Comparison of ENCODE assay signal across 10 cellular contexts in genomic region chr3:52221563-52222318, GRCh38. TPM values are rescaled to one million over a fixed set of nuclear protein-coding genes. Genes with fewer than 3 reads are reported as not detected.
DNase-seq lines count a peak whose midpoint lies in the region; ATAC-seq lines count a peak whose summit lies in the region.
"Had no signal": no experiment of that assay in that cellular context is flagged by ENCODE, and none has a peak within 500 bp of the region (broad histone marks: within the 10 kb centered on the region; RNA-seq: fewer than 3 reads in every experiment).

No MANE protein-coding gene starts in this region.

- no peak overlapping the region for H3K4me3 ChIP-seq in thymus (ENCODE audit: low read length)
- no peak overlapping the region for H3K4me3 ChIP-seq in SJCRH30
- H3K4me3 ChIP-seq: lung had no signal

- no peaks in the 10 kb centered on the region for H3K27me3 Mint-ChIP-seq in activated CD8-positive, alpha-beta T cell treated with anti-CD3 and anti-CD28 coated beads, Interleukin-2, amount 10 ng/mL, durations not matched to agents 7 days and 5 days (ENCODE audit: low read depth)

- peaks cover 98% of the 10 kb centered on the region for H3K4me1 Mint-ChIP-seq in activated CD8-positive, alpha-beta T cell treated with anti-CD3 and anti-CD28 coated beads, Interleukin-2, amount 10 ng/mL, durations not matched to agents 7 days and 5 days (ENCODE audit: low read depth)

- no peaks in the 10 kb centered on the region for H3K9me3 ChIP-seq in thymus (ENCODE audit: control insufficient read depth)
- no peaks in the 10 kb centered on the region for H3K9me3 ChIP-seq in SJCRH30 (replicated peaks)

- peak overlapping the region; percentile 81 for H3K4me3 Mint-ChIP-seq in activated CD8-positive, alpha-beta T cell treated with anti-CD3 and anti-CD28 coated beads, Interleukin-2, amount 10 ng/mL, durations not matched to agents 7 days and 5 days

- peaks cover 30% of the 10 kb centered on the region for H3K36me3 Mint-ChIP-seq in activated CD8-positive, alpha-beta T cell treated with anti-CD3 and anti-CD28 coated beads, Interleukin-2, amount 10 ng/mL, durations not matched to agents 7 days and 5 days (ENCODE audit: low read depth)

- 85% methylated on average over 34 of the region's 34 CpGs for WGBS in thymus

- H3K27ac ChIP-seq in thymus (ENCODE audit: low read depth) (peak overlapping the region; percentile 77), SJCRH30 (no peak overlapping the region)

- H3K36me3 ChIP-seq in thymus (ENCODE audit: control insufficient read depth, insufficient read depth) (peaks cover 14% of the 10 kb centered on the region), SJCRH30 (no peaks in the 10 kb centered on the region)

- H3K9me3 Mint-ChIP-seq in activated CD8-positive, alpha-beta T cell treated with anti-CD3 and anti-CD28 coated beads, Interleukin-2, amount 10 ng/mL, durations not matched to agents 7 days and 5 days (ENCODE audit: insufficient read depth), result no peaks in the 10 kb centered on the region

- POLR2A ChIA-PET in activated CD8-positive, alpha-beta T cell treated with anti-CD3 and anti-CD28 coated beads, Interleukin-2, amount 10 ng/mL, durations not matched to agents 7 days and 5 days (lab: Charles Lee), result interaction anchor here (0.6 to 7.9 kb wide), 10 partner anchors 10 to 226 kb away, joined by 3 to 53 read pairs (median 6); partner anchors contain the start of genes RPL29, TWF2 and WDR82

- peak overlapping the region; percentile 96 for H3K27ac Mint-ChIP-seq in activated CD8-positive, alpha-beta T cell treated with anti-CD3 and anti-CD28 coated beads, Interleukin-2, amount 10 ng/mL, durations not matched to agents 7 days and 5 days

- CTCF ChIA-PET in activated CD8-positive, alpha-beta T cell treated with anti-CD3 and anti-CD28 coated beads, Interleukin-2, amount 10 ng/mL, durations not matched to agents 7 days and 5 days (lab: Charles Lee), result interaction anchor here (0.7 to 9.7 kb wide), 22 partner anchors 11 to 420 kb away, joined by 3 to 176 read pairs (median 8); partner anchors contain the start of genes ALAS1, GLYCTK, PPM1M and TWF2

- ATAC-seq in left cardiac atrium (no peak), GM21825 (IDR thresholded peaks at IDR 0.05; ENCODE audit: unreplicated experiment) (no peak), GM21390 (IDR thresholded peaks at IDR 0.05; ENCODE audit: unreplicated experiment) (no peak)
- ATAC-seq in activated CD8-positive, alpha-beta T cell treated with anti-CD3 and anti-CD28 coated beads, Interleukin-2, amount 10 ng/mL, durations not matched to agents 7 days and 5 days, result peak; percentile 61

- peaks cover 71% of the 10 kb centered on the region for H3K4me1 ChIP-seq in thymus (ENCODE audit: control insufficient read depth, insufficient read depth, low read length)
- peaks cover 15% of the 10 kb centered on the region for H3K4me1 ChIP-seq in SJCRH30

- no peaks in the 10 kb centered on the region for H3K27me3 ChIP-seq in thymus (ENCODE audit: control insufficient read depth, insufficient read depth)
- H3K27me3 ChIP-seq in SJCRH30, result no peaks in the 10 kb centered on the region

- DNase-seq in left cardiac atrium, result peak; percentile 59
- DNase-seq in cardiac septum (ENCODE audit: low spot score), result no peak
- DNase-seq in activated CD8-positive, alpha-beta T cell treated with anti-CD3 and anti-CD28 coated beads, Interleukin-2, amount 10 ng/mL, durations not matched to agents 7 days and 5 days, result peak; percentile 85
- DNase-seq in effector CD4-positive, alpha-beta T cell, result peak; percentile 56
- no peak for DNase-seq in SJCRH30
- DNase-seq: NCI-H526 had no signal

- intact Hi-C loops in left cardiac atrium (cut with DNase I), result loop anchor here (5.0 kb wide), 2 partner anchors 121 to 126 kb away; no protein-coding TSS in a partner anchor
- intact Hi-C loops in cardiac septum (cut with DNase I), result no loop called here

RNA-seq across cellular contexts. Expression of gene TLR9, which starts 3.7 kb away (rescaled TPM):
- under 1 TPM in 1 of 2 donors, not detected in 1; 0.29 TPM for total RNA-seq in left cardiac atrium
- total RNA-seq in cardiac septum, result 0.16 TPM
- total RNA-seq in activated CD8-positive, alpha-beta T cell treated with anti-CD3 and anti-CD28 coated beads, Interleukin-2, amount 10 ng/mL, durations not matched to agents 7 days and 5 days, result under 1 TPM; 0.52 to 0.79 TPM
- 0.59 TPM for polyA plus RNA-seq in thymus
- total RNA-seq in SJCRH30 (2014; rRNA removed; shearing (Covaris generic)), result not detected in 2 replicates

RNA-seq across cellular contexts. Expression of gene TWF2, which starts 17.2 kb away (rescaled TPM):
- 10 to 100 TPM; 45.9 to 51.7 TPM for total RNA-seq in left cardiac atrium
- total RNA-seq in cardiac septum, result 69.5 TPM
- 100 to 1,000 TPM; 154 to 162 TPM for total RNA-seq in activated CD8-positive, alpha-beta T cell treated with anti-CD3 and anti-CD28 coated beads, Interleukin-2, amount 10 ng/mL, durations not matched to agents 7 days and 5 days
- polyA plus RNA-seq in thymus, result 62.6 TPM
- total RNA-seq in SJCRH30 (2014; rRNA removed; shearing (Covaris generic)), result 32.3 and 32.7 TPM in 2 replicates

RNA-seq across cellular contexts. Expression of gene ALAS1, which starts 23.8 kb away (rescaled TPM):
- total RNA-seq in left cardiac atrium, result 100 to 1,000 TPM; 133 to 147 TPM
- 154 TPM for total RNA-seq in cardiac septum
- total RNA-seq in activated CD8-positive, alpha-beta T cell treated with anti-CD3 and anti-CD28 coated beads, Interleukin-2, amount 10 ng/mL, durations not matched to agents 7 days and 5 days, result 10 to 100 TPM; 57.7 to 60.8 TPM
- 22.8 TPM for polyA plus RNA-seq in thymus
- 46.8 and 50.3 TPM in 2 replicates for total RNA-seq in SJCRH30 (2014; rRNA removed; shearing (Covaris generic))

RNA-seq across cellular contexts. Expression of gene PPM1M, which starts 23.8 kb away (rescaled TPM):
- total RNA-seq in left cardiac atrium (10 to 100 TPM; 11.8 to 17.4 TPM), cardiac septum (8.9 TPM)
- 10 to 100 TPM; 90.7 to 91.9 TPM for total RNA-seq in activated CD8-positive, alpha-beta T cell treated with anti-CD3 and anti-CD28 coated beads, Interleukin-2, amount 10 ng/mL, durations not matched to agents 7 days and 5 days
- 65.0 TPM for polyA plus RNA-seq in thymus
- total RNA-seq in SJCRH30 (2014; rRNA removed; shearing (Covaris generic)), result 6.1 and 7.6 TPM in 2 replicates

RNA-seq across cellular contexts. Expression of gene WDR82, which starts 56.7 kb away (rescaled TPM):
- 10 to 100 TPM; 57.6 to 65.5 TPM for total RNA-seq in left cardiac atrium
- 69.7 TPM for total RNA-seq in cardiac septum
- total RNA-seq in activated CD8-positive, alpha-beta T cell treated with anti-CD3 and anti-CD28 coated beads, Interleukin-2, amount 10 ng/mL, durations not matched to agents 7 days and 5 days, result 100 to 1,000 TPM; 131 TPM
- 47.4 TPM for polyA plus RNA-seq in thymus
- total RNA-seq in SJCRH30 (2014; rRNA removed; shearing (Covaris generic)), result 93.9 and 97.1 TPM in 2 replicates

Comparison
In these comparisons a context has a peak if more than half of its experiments do, and no peak if none do; other contexts are left out.
1. DNase-seq: peak in left cardiac atrium (single experiment), activated CD8-positive, alpha-beta T cell treated with anti-CD3 and anti-CD28 coated beads, Interleukin-2, amount 10 ng/mL, durations not matched to agents 7 days and 5 days (single experiment) and effector CD4-positive, alpha-beta T cell (single experiment); none in cardiac septum (single experiment) and SJCRH30 (0 of 2).